17 cellular contexts compared by ENCODE assay signal in the genomic region with DNA sequence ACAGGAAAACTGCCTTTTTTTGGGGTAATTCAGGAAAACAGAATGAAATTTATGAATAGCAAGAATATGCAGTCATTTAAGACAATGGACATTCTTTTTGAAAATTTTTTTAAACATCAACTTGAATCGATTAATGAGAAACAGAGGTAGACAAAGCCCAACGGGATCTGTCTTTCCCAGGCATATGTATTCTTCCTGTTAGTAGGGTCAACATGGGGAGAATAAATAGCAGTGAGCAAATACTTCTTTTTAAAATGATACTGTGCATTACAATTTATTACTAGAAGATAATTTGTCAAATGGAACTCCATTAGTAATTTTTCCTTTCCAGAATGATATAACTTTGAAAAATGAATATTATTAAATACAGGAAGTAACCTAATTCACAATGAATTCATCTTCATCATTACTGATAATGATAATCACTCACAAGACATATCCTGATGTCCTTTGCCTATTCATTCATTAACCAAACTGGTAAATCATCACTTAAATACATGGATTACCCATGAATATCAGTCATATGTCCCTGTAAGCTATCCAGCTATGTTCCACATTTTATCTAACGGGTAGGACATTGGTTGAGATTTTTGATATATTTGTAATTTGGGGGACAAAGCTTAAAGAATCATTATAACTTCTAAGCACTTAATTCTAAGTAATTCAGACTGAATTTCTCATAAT.
"Had no signal": no experiment of that assay in that cellular context is flagged by ENCODE, and none has a peak within 500 bp of the region (broad histone marks: within the 10 kb centered on the region; RNA-seq: fewer than 3 reads in every experiment).

No MANE protein-coding gene starts in this region.

- H3K36me3 Mint-ChIP-seq: activated naive CD8-positive, alpha-beta T cell treated with anti-CD3 and anti-CD28 coated beads, Interleukin-2, amount 10 ng/mL, durations not matched to agents 7 days and 5 days; natural killer cell treated with Interleukin-12 subunit alpha and Interleukin-12 subunit beta and Interleukin-15 and Interleukin-18, amount 100 ng/mL, for 72 hours had no signal

- H3K4me3 Mint-ChIP-seq: activated naive CD8-positive, alpha-beta T cell treated with anti-CD3 and anti-CD28 coated beads, Interleukin-2, amount 10 ng/mL, durations not matched to agents 7 days and 5 days; natural killer cell treated with Interleukin-12 subunit alpha and Interleukin-12 subunit beta and Interleukin-15 and Interleukin-18, amount 100 ng/mL, for 72 hours; stimulated activated naive CD8-positive, alpha-beta T cell treated with anti-CD3 and anti-CD28 coated beads, Interleukin-15, Interleukin-2, amounts not matched to agents 100 ng/mL and 50 ng/mL, for 24 hours; T-helper 2 cell treated with Interferon-gamma antibody and Interleukin-4, amounts not matched to agents 5 μg/mL and 100 μg/mL, for 36 hours had no signal

- H3K4me3 ChIP-seq: ascending aorta, cardiac muscle cell, hepatocyte, prostate gland, right lobe of liver, upper lobe of left lung had no signal

- H3K27me3 ChIP-seq: ascending aorta, cardiac muscle cell, hepatocyte, right lobe of liver, upper lobe of left lung had no signal

- H3K4me1 Mint-ChIP-seq: activated naive CD8-positive, alpha-beta T cell treated with anti-CD3 and anti-CD28 coated beads, Interleukin-2, amount 10 ng/mL, durations not matched to agents 7 days and 5 days had no signal

- H3K9me3 Mint-ChIP-seq: activated naive CD8-positive, alpha-beta T cell treated with anti-CD3 and anti-CD28 coated beads, Interleukin-2, amount 10 ng/mL, durations not matched to agents 7 days and 5 days; stimulated activated naive CD8-positive, alpha-beta T cell treated with anti-CD3 and anti-CD28 coated beads, Interleukin-15, Interleukin-2, amounts not matched to agents 100 ng/mL and 50 ng/mL, for 24 hours; T-helper 2 cell treated with Interferon-gamma antibody and Interleukin-4, amounts not matched to agents 5 μg/mL and 100 μg/mL, for 36 hours had no signal

- H3K9me3 ChIP-seq: ascending aorta, prostate gland, right lobe of liver, upper lobe of left lung had no signal

- FAIRE-seq: colon had no signal

- H3K27ac ChIP-seq: ascending aorta, cardiac muscle cell, hepatocyte, prostate gland, right lobe of liver, upper lobe of left lung had no signal

- ATAC-seq: left colon; natural killer cell treated with Interleukin-12 subunit alpha and Interleukin-12 subunit beta and Interleukin-15 and Interleukin-18, amount 100 ng/mL, for 72 hours; right lobe of liver had no signal

- H3K36me3 ChIP-seq: ascending aorta, cardiac muscle cell, prostate gland, right lobe of liver, upper lobe of left lung had no signal

- H3K4me1 ChIP-seq: ascending aorta, prostate gland, right lobe of liver, upper lobe of left lung had no signal

- H3K27me3 Mint-ChIP-seq: activated naive CD8-positive, alpha-beta T cell treated with anti-CD3 and anti-CD28 coated beads, Interleukin-2, amount 10 ng/mL, durations not matched to agents 7 days and 5 days; natural killer cell treated with Interleukin-12 subunit alpha and Interleukin-12 subunit beta and Interleukin-15 and Interleukin-18, amount 100 ng/mL, for 72 hours; stimulated activated naive CD8-positive, alpha-beta T cell treated with anti-CD3 and anti-CD28 coated beads, Interleukin-15, Interleukin-2, amounts not matched to agents 100 ng/mL and 50 ng/mL, for 24 hours had no signal

- H3K27ac Mint-ChIP-seq: activated naive CD8-positive, alpha-beta T cell treated with anti-CD3 and anti-CD28 coated beads, Interleukin-2, amount 10 ng/mL, durations not matched to agents 7 days and 5 days; natural killer cell treated with Interleukin-12 subunit alpha and Interleukin-12 subunit beta and Interleukin-15 and Interleukin-18, amount 100 ng/mL, for 72 hours; stimulated activated naive CD8-positive, alpha-beta T cell treated with anti-CD3 and anti-CD28 coated beads, Interleukin-15, Interleukin-2, amounts not matched to agents 100 ng/mL and 50 ng/mL, for 24 hours; T-helper 2 cell treated with Interferon-gamma antibody and Interleukin-4, amounts not matched to agents 5 μg/mL and 100 μg/mL, for 36 hours had no signal

- DNase-seq: activated CD4-positive, alpha-beta T cell treated with anti-CD3 and anti-CD28 coated beads, Interleukin-2, amount 50 U/mL, for 48 hours; activated CD4-positive, CD25-positive, alpha-beta regulatory T cell treated with anti-CD3 and anti-CD28 coated beads, Interleukin-2, amount 50 U/mL, for 72 hours; activated naive CD8-positive, alpha-beta T cell treated with anti-CD3 and anti-CD28 coated beads, Interleukin-2, amount 10 ng/mL, durations not matched to agents 7 days and 5 days; activated T-cell treated with anti-CD3 and anti-CD28 coated beads, Interleukin-2, amount 50 U/mL, for 48 hours; left colon; nucleus accumbens; right lobe of liver; stimulated activated CD4-positive, alpha-beta T cell treated with anti-CD3 and anti-CD28 coated beads, Interleukin-4, amount 100 ng/mL, for 24 hours; upper lobe of left lung had no signal
